In the genomic region with DNA sequence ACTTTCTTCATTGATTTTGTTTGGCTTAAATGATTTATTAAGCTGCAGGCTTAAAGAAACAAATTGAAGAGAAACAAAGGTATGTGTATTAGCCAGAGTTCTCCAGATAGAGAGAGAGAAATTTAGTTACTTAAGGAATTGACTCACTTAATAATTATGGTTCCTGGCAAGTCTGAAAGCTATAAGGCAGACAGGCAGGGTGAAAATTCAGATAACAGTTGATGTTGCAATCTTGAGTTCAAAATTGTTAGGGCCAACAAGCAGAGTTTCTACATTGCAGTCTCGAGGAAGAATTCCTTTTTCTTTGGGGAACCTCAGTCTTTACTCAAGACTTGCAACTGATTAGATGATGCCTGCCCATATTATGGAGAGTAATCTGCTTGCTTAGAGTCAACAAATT, we compare ENCODE assay signal across 25 cellular contexts.
DNase-seq lines count a peak whose midpoint lies in the region; ATAC-seq, FAIRE-seq and TF ChIP-seq lines count a peak whose summit lies in the region.
"Had no signal": no experiment of that assay in that cellular context is flagged by ENCODE, and none has a peak within 500 bp of the region (broad histone marks: within the 10 kb centered on the region; RNA-seq: fewer than 3 reads in every experiment).

No MANE protein-coding gene starts in this region.

- H3K4me3 Mint-ChIP-seq in activated CD4-positive, alpha-beta T cell treated with anti-CD3 and anti-CD28 coated beads for 36 hours = no peak overlapping the region
- H3K4me3 Mint-ChIP-seq: B cell; CD4-positive, CD25-positive, alpha-beta regulatory T cell; CD8-positive, alpha-beta T cell had no signal

- TF ChIP-seq POLR2A in right lobe of liver (IDR thresholded peaks at IDR 0.05) = no peak
- TF ChIP-seq POLR2A in HepG2 (IDR thresholded peaks at IDR 0.05; ENCODE audit: insufficient read depth in 1 of 2, low read depth in 2 of 2, low read length in 2 of 2) = no peak
- no peak for TF ChIP-seq POLR2A in K562 (conservative IDR thresholded peaks at IDR 0.05)

- H3K4me2 ChIP-seq in HepG2 (ENCODE audit: low read depth, low read length) (no peak overlapping the region), K562 (ENCODE audit: insufficient read depth, low read length) (no peak overlapping the region)
- H3K4me2 ChIP-seq: BLaER1 had no signal

- H3K27ac ChIP-seq in right lobe of liver = no peak overlapping the region
- H3K27ac ChIP-seq in HepG2 (ENCODE audit: extremely low read length, insufficient read depth, low read length) = no peak overlapping the region
- no peak overlapping the region for H3K27ac ChIP-seq in K562 (ENCODE audit: extremely low read depth, low read depth, low read length)
- H3K27ac ChIP-seq: 22Rv1, BLaER1, C4-2B, GM23248 had no signal

- no peaks in the 10 kb centered on the region for H3K4me1 Mint-ChIP-seq in activated CD4-positive, alpha-beta T cell treated with anti-CD3 and anti-CD28 coated beads for 36 hours
- H3K4me1 Mint-ChIP-seq: B cell; CD4-positive, CD25-positive, alpha-beta regulatory T cell had no signal

- no peaks in the 10 kb centered on the region for H3K27me3 Mint-ChIP-seq in activated CD4-positive, alpha-beta T cell treated with anti-CD3 and anti-CD28 coated beads for 36 hours
- H3K27me3 Mint-ChIP-seq: B cell; CD4-positive, CD25-positive, alpha-beta regulatory T cell had no signal

- H3K27ac Mint-ChIP-seq in activated CD4-positive, alpha-beta T cell treated with anti-CD3 and anti-CD28 coated beads for 36 hours = no peak overlapping the region
- H3K27ac Mint-ChIP-seq: B cell; CD4-positive, CD25-positive, alpha-beta regulatory T cell; CD8-positive, alpha-beta T cell had no signal

- TF ChIP-seq RAD21 in HepG2 (CRISPR knock-in tag; IDR thresholded peaks at IDR 0.05) (no peak), K562 (CRISPR knock-in tag; conservative IDR thresholded peaks at IDR 0.05 in 1 of 2, IDR thresholded peaks at IDR 0.05 in 1 of 2) (no peak)

- H2AFZ ChIP-seq in HepG2 (ENCODE audit: low read length) (no peak overlapping the region), K562 (ENCODE audit: low read depth, low read length) (no peak overlapping the region)
- H2AFZ ChIP-seq: GM23248 had no signal

- ATAC-seq in right lobe of liver (peak in 3 of 4 donors; percentile 44 to 68 (median 65)), HepG2 (no peak), K562 (no peak), left lobe of liver (peak; percentile 35)
- ATAC-seq in activated CD4-positive, alpha-beta T cell treated with anti-CD3 and anti-CD28 coated beads for 36 hours = no peak
- ATAC-seq: CD8-positive, alpha-beta T cell; GM12878 had no signal

- intact Hi-C loops in right lobe of liver (cut with DNase I) (no loop called here), HepG2 (cut with micrococcal nuclease; ENCODE audit: unreplicated experiment) (no loop called here), K562 (cut with micrococcal nuclease) (loop anchor here (10.0 kb wide), 1 partner anchor 633 kb away; no protein-coding TSS in a partner anchor)
- intact Hi-C loops in activated CD4-positive, alpha-beta T cell treated with anti-CD3 and anti-CD28 coated beads for 36 hours (cut with DNase I, micrococcal nuclease) = loop anchor here in 1 of 2 experiments (5.0 kb wide), 1 partner anchor 631 kb away; no protein-coding TSS in a partner anchor

- no peak for DNase-seq in right lobe of liver
- DNase-seq in HepG2 (ENCODE audit: low spot score) = no peak
- no peak for DNase-seq in K562 (ENCODE audit: extremely low read depth in 1 of 4, low spot score in 3 of 4)
- no peak for DNase-seq in left lobe of liver (ENCODE audit: low spot score)
- no peak for DNase-seq in NCI-H1092 (lab: John Stamatoyannopoulos, UW)
- no peak for DNase-seq in activated CD4-positive, alpha-beta T cell treated with anti-CD3 and anti-CD28 coated beads, Interleukin-2, amount 50 U/mL, for 4 hours
- DNase-seq in activated CD4-positive, alpha-beta T cell treated with anti-CD3 and anti-CD28 coated beads for 36 hours = no peak
- DNase-seq: Caco-2; CD4-positive, CD25-positive, alpha-beta regulatory T cell; CD8-positive, alpha-beta T cell; DMS 273 treated with DMSO at 0.1 percent for 48 hours; DMS79; EL; GDM1; GM23248; H7; HCEC 1CT had no signal

- no peaks in the 10 kb centered on the region for H3K36me3 ChIP-seq in right lobe of liver
- H3K36me3 ChIP-seq in HepG2 (replicated peaks in 1 of 2; ENCODE audit: control insufficient read depth in 1 of 2, insufficient read depth in 2 of 2, low read length in 2 of 2) = no peaks in the 10 kb centered on the region
- H3K36me3 ChIP-seq in K562 (ENCODE audit: control insufficient read depth, insufficient read depth, low read length) = no peaks in the 10 kb centered on the region
- H3K36me3 ChIP-seq: BLaER1 had no signal

- POLR2A ChIA-PET in HepG2 (lab: Yijun Ruan, JAX) = no interaction called here
- POLR2A ChIA-PET in K562 (lab: Yijun Ruan, JAX) = interaction anchor here (1.2 kb wide), 1 partner anchor 16 kb away, joined by 3 read pairs; no protein-coding TSS in a partner anchor
- POLR2A ChIA-PET in activated CD4-positive, alpha-beta T cell treated with anti-CD3 and anti-CD28 coated beads for 36 hours (lab: Charles Lee) = no interaction called here

- H3K9ac ChIP-seq in HepG2 (ENCODE audit: insufficient read depth, low read depth, low read length) (no peak overlapping the region), K562 (ENCODE audit: insufficient read depth in 1 of 2, low read depth in 2 of 2, low read length in 2 of 2) (no peak overlapping the region)
- H3K9ac ChIP-seq: BLaER1, GM23248 had no signal

- FAIRE-seq in HepG2 (lab: Jason Lieb, UNC) = no peak
- no peak for FAIRE-seq in K562 (lab: Jason Lieb, UNC)
- FAIRE-seq: A204.1, GM12878, GM19239, H1 had no signal

- H4K20me1 ChIP-seq in HepG2 (ENCODE audit: insufficient read depth, low read length) = no peaks in the 10 kb centered on the region
- H4K20me1 ChIP-seq in K562 (replicated peaks; ENCODE audit: control insufficient read depth, insufficient read depth, low read length) = no peaks in the 10 kb centered on the region
- H4K20me1 ChIP-seq: BLaER1 had no signal

- H3K9me3 ChIP-seq in right lobe of liver = no peaks in the 10 kb centered on the region
- no peaks in the 10 kb centered on the region for H3K9me3 ChIP-seq in HepG2 (ENCODE audit: low read length)
- no peaks in the 10 kb centered on the region for H3K9me3 ChIP-seq in K562 (replicated peaks; ENCODE audit: control insufficient read depth, insufficient read depth, low read depth, low read length)
- H3K9me3 ChIP-seq: BLaER1 had no signal

- peaks cover 4% of the 10 kb centered on the region for H3K9me3 Mint-ChIP-seq in activated CD4-positive, alpha-beta T cell treated with anti-CD3 and anti-CD28 coated beads for 36 hours (ENCODE audit: low read depth)

- in situ Hi-C loops in HepG2 (cut with HindIII; ENCODE audit: extremely low pct_ligation_motif_present, low pct_unique_long_range_greater_than_20kb) = no loop called here
- in situ Hi-C loops in K562 (cut with MboI) = no loop called here

- 19% methylated on average over 1 of the region's 1 CpG for WGBS in right lobe of liver (ENCODE audit: insufficient coverage, low coverage, low lambda C conversion rate, missing lambda C conversion rate)
- 0% methylated on average over 1 of the region's 1 CpG for WGBS in HepG2 (ENCODE audit: low lambda C conversion rate)
- WGBS in K562 (ENCODE audit: insufficient coverage, low coverage, missing lambda C conversion rate) = 0% methylated on average over 1 of the region's 1 CpG

- H3K4me1 ChIP-seq in right lobe of liver = peaks cover 0 to 18% (median 7%) of the 10 kb centered on the region in 4 donors
- no peaks in the 10 kb centered on the region for H3K4me1 ChIP-seq in HepG2 (ENCODE audit: insufficient read depth, low read length)
- no peaks in the 10 kb centered on the region for H3K4me1 ChIP-seq in K562 (replicated peaks in 1 of 2; ENCODE audit: control insufficient read depth in 2 of 2, insufficient read depth in 2 of 2, low read length in 2 of 2)
- H3K4me1 ChIP-seq: BLaER1, Caco-2 had no signal

- H3K79me2 ChIP-seq in HepG2 (ENCODE audit: insufficient read depth, low read length) (no peaks in the 10 kb centered on the region), K562 (ENCODE audit: control insufficient read depth, insufficient read depth, low read length) (no peaks in the 10 kb centered on the region)

- TF ChIP-seq EP300 in HepG2 (IDR thresholded peaks at IDR 0.05; ENCODE audit: low read depth in 2 of 2, low read length in 2 of 2) (no peak), HepG2 (CRISPR knock-in tag; IDR thresholded peaks at IDR 0.05; ENCODE audit: borderline replicate concordance) (no peak), K562 (IDR thresholded peaks at IDR 0.05; ENCODE audit: low read length) (no peak)

- no peak overlapping the region for H3K4me3 ChIP-seq in right lobe of liver
- no peak overlapping the region for H3K4me3 ChIP-seq in HepG2 (replicated peaks in 1 of 3; ENCODE audit: insufficient read depth in 1 of 3, low read depth in 2 of 3, low read length in 3 of 3)
- H3K4me3 ChIP-seq in K562 = no peak overlapping the region
- H3K4me3 ChIP-seq: BLaER1, GM12878, GM23248 had no signal

- H3K9me1 ChIP-seq in K562 (ENCODE audit: control insufficient read depth, insufficient read depth, low read length) = no peaks in the 10 kb centered on the region

- CTCF ChIA-PET in HepG2 (lab: Yijun Ruan, JAX; ENCODE audit: low intra/inter-chr PET ratio, low total read pairs) = no interaction called here
- CTCF ChIA-PET in K562 (lab: Yijun Ruan, JAX; ENCODE audit: low intra/inter-chr PET ratio) = no interaction called here
- CTCF ChIA-PET in activated CD4-positive, alpha-beta T cell treated with anti-CD3 and anti-CD28 coated beads for 36 hours (lab: Charles Lee) = no interaction called here

- BruUV-seq in HepG2 (replicated peaks; lab: Mats Ljungman, UMichigan) (no TSS peak), K562 (replicated peaks; lab: Mats Ljungman, UMichigan) (no TSS peak)

- H3K27me3 ChIP-seq in right lobe of liver (no peaks in the 10 kb centered on the region), HepG2 (ENCODE audit: control insufficient read depth in 1 of 2, insufficient read depth in 2 of 2, low read length in 2 of 2) (no peaks in the 10 kb centered on the region), K562 (ENCODE audit: control insufficient read depth in 2 of 2, insufficient read depth in 2 of 2, low read length in 2 of 2) (no peaks in the 10 kb centered on the region)
- H3K27me3 ChIP-seq: BLaER1 had no signal

- no peaks in the 10 kb centered on the region for H3K36me3 Mint-ChIP-seq in activated CD4-positive, alpha-beta T cell treated with anti-CD3 and anti-CD28 coated beads for 36 hours (ENCODE audit: low read depth)
- H3K36me3 Mint-ChIP-seq: CD4-positive, CD25-positive, alpha-beta regulatory T cell; CD8-positive, alpha-beta T cell had no signal

- TF ChIP-seq CTCF in right lobe of liver (IDR thresholded peaks at IDR 0.05) (no peak), HepG2 (CRISPR knock-in tag; IDR thresholded peaks at IDR 0.05) (no peak), K562 (IDR thresholded peaks at IDR 0.05 in 2 of 3, conservative IDR thresholded peaks at IDR 0.05 in 1 of 3; ENCODE audit: insufficient read depth in 2 of 3, low read depth in 1 of 3, low read length in 3 of 3) (no peak)

TF ChIP-seq in HepG2, 621 proteins besides CTCF, POLR2A, EP300 and RAD21 (continues in another document):
- no peak for TF ChIP-seq GZF1 (CRISPR knock-in tag; IDR thresholded peaks at IDR 0.05)
- TF ChIP-seq ZNF550 (CRISPR knock-in tag; IDR thresholded peaks at IDR 0.05; ENCODE audit: borderline replicate concordance) = no peak

TF ChIP-seq in K562, 482 proteins besides CTCF, POLR2A, EP300 and RAD21 (continues in another document):
- 0 out of 2 replicates have a peak, but pooled peaks have one; percentile 5 for TF ChIP-seq GABPA (tag; conservative IDR thresholded peaks at IDR 0.05; ENCODE audit: low read depth)

Comparison
In these comparisons a context has a peak if more than half of its experiments do, and no peak if none do; other contexts are left out.
1. ATAC-seq: peak in right lobe of liver (3 of 4) and left lobe of liver (single experiment); none in HepG2 (single experiment), K562 (single experiment) and activated CD4-positive, alpha-beta T cell treated with anti-CD3 and anti-CD28 coated beads for 36 hours (single experiment).